Comparison of ENCODE assay signal across 1 cellular context in genomic region chr12:104671407-104672095, GRCh38.
TF ChIP-seq lines count a peak whose summit lies in the region.

No MANE protein-coding gene starts in this region.

TF ChIP-seq in HCT116, 20 proteins besides CTCF, POLR2A, EP300 and RAD21 (continued from another document):
- TF ChIP-seq REST (IDR thresholded peaks at IDR 0.05; ENCODE audit: low read depth) (no peak), SRF (IDR thresholded peaks at IDR 0.05; ENCODE audit: low read depth) (peak; percentile 89), ZFX (IDR thresholded peaks at IDR 0.05) (no peak), EZH2phosphoT487 (IDR thresholded peaks at IDR 0.05; ENCODE audit: borderline replicate concordance) (no peak), SIN3A (IDR thresholded peaks at IDR 0.05; ENCODE audit: low read depth) (peak; percentile 65; the same call in 1 of the 2 replicates), JUND (IDR thresholded peaks at IDR 0.05) (peak; percentile 95), CEBPB (IDR thresholded peaks at IDR 0.05; ENCODE audit: low read depth) (peak; percentile 97), POLR2AphosphoS5 (IDR thresholded peaks at IDR 0.05; ENCODE audit: low read depth, low read length) (peak; percentile 81; the same call in 1 of the 2 replicates), SP1 (IDR thresholded peaks at IDR 0.05; ENCODE audit: low read depth) (peak; percentile 95), ATF3 (IDR thresholded peaks at IDR 0.05) (no peak), EZH2 (IDR thresholded peaks at IDR 0.05) (no peak), ZNF274 (IDR thresholded peaks at IDR 0.05; ENCODE audit: low read depth, low read length) (no peak), MAX (IDR thresholded peaks at IDR 0.05) (no peak; the same call in 1 of the 2 replicates), EGR1 (IDR thresholded peaks at IDR 0.05; ENCODE audit: low read depth) (no peak), TCF7L2 (IDR thresholded peaks at IDR 0.05; ENCODE audit: borderline replicate concordance, extremely low read depth, insufficient read depth, insufficient read length) (peak; percentile 58), YY1 (IDR thresholded peaks at IDR 0.05; ENCODE audit: extremely low read depth, insufficient replicate concordance, low read depth, low read length) (peak; percentile 65), ELF1 (IDR thresholded peaks at IDR 0.05; ENCODE audit: borderline replicate concordance, low read depth) (no peak), CBX3 (IDR thresholded peaks at IDR 0.05; ENCODE audit: low read depth) (peak; percentile 92), FOSL1 (IDR thresholded peaks at IDR 0.05; ENCODE audit: low read depth) (peak; percentile 94)
